ENCODE assay signal across 1 cellular context in the genomic region with DNA sequence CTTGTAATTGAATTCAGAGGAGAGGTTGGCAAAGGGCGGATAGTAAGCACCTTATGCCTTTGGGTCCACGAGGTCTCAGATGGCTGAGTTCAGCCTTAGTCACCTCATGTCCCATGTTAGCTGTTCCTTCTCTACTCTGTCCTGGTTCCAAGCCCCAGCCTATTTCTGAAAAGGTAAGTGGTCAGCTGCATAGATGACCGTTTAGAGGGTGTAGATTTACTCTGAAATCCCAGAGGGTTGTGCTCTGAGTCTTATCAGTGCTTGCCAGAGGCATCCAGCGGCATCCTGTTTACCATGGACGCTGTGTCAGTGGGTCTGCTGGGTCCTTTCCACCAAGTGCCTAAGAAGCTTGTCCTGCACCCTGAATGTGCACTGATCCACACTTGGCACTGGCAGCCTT.
TF ChIP-seq lines count a peak whose summit lies in the region.

No MANE protein-coding gene starts in this region.

TF ChIP-seq in K562, 482 proteins besides CTCF, POLR2A, EP300 and RAD21 (continued from another document and continues in another):
- TF ChIP-seq RBFOX2 (IDR thresholded peaks at IDR 0.05; ENCODE audit: low read depth, low read length) (no peak), CHD4 (IDR thresholded peaks at IDR 0.05; ENCODE audit: insufficient read depth, insufficient replicate concordance, low read depth, low read length, poor library complexity, severe bottlenecking) (no peak), NFE2L1 (tag; IDR thresholded peaks at IDR 0.05; ENCODE audit: borderline replicate concordance, low read depth) (no peak), TAF9B (IDR thresholded peaks at IDR 0.05; ENCODE audit: partially characterized antibody) (no peak), NCOA4 (IDR thresholded peaks at IDR 0.05; ENCODE audit: partially characterized antibody) (no peak), ZNF785 (CRISPR knock-in tag; IDR thresholded peaks at IDR 0.05) (no peak), BRD4 (IDR thresholded peaks at IDR 0.05) (no peak), ZNF212 (CRISPR knock-in tag; IDR thresholded peaks at IDR 0.05) (no peak), NR2F6 (CRISPR knock-in tag; IDR thresholded peaks at IDR 0.05) (no peak), MAFG (tag; conservative IDR thresholded peaks at IDR 0.05) (no peak), MLX (CRISPR knock-in tag; conservative IDR thresholded peaks at IDR 0.05) (no peak), MCM2 (IDR thresholded peaks at IDR 0.05; ENCODE audit: low read depth) (no peak), ESRRA (IDR thresholded peaks at IDR 0.05; ENCODE audit: borderline replicate concordance, low read depth) (no peak), ZNF431 (CRISPR knock-in tag; IDR thresholded peaks at IDR 0.05) (no peak), RBM14 (IDR thresholded peaks at IDR 0.05; ENCODE audit: borderline replicate concordance, insufficient read depth, low read depth, low read length) (no peak), MYNN (IDR thresholded peaks at IDR 0.05) (peak; percentile 67; the same call in 1 of the 2 replicates), MYNN (CRISPR knock-in tag; IDR thresholded peaks at IDR 0.05) (no peak), KLF1 (tag; IDR thresholded peaks at IDR 0.05) (no peak), ARNT (IDR thresholded peaks at IDR 0.05) (no peak), DMBX1 (CRISPR knock-in tag; IDR thresholded peaks at IDR 0.05; ENCODE audit: borderline replicate concordance) (peak; percentile 78; the same call in 1 of the 2 replicates), ZNF445 (CRISPR knock-in tag; IDR thresholded peaks at IDR 0.05; ENCODE audit: low read depth) (no peak), FOXP4 (CRISPR knock-in tag; IDR thresholded peaks at IDR 0.05; ENCODE audit: borderline replicate concordance) (no peak), ZNF24 (IDR thresholded peaks at IDR 0.05) (no peak), ZNF79 (CRISPR knock-in tag; IDR thresholded peaks at IDR 0.05; ENCODE audit: low read depth) (no peak), PTBP1 (IDR thresholded peaks at IDR 0.05; ENCODE audit: low read depth, low read length) (no peak), HDAC3 (IDR thresholded peaks at IDR 0.05; ENCODE audit: borderline replicate concordance, partially characterized antibody) (no peak), UBTF (IDR thresholded peaks at IDR 0.05; ENCODE audit: borderline replicate concordance in 1 of 2, low read depth in 2 of 2, low read length in 2 of 2) (no peak), ZBTB17 (CRISPR knock-in tag; IDR thresholded peaks at IDR 0.05) (no peak), GTF2A2 (tag; IDR thresholded peaks at IDR 0.05) (no peak), KLF13 (tag; IDR thresholded peaks at IDR 0.05; ENCODE audit: borderline replicate concordance, low read depth) (no peak), HEY1 (CRISPR knock-in tag; IDR thresholded peaks at IDR 0.05; ENCODE audit: borderline replicate concordance) (no peak), PHF20 (IDR thresholded peaks at IDR 0.05; ENCODE audit: partially characterized antibody) (no peak), NCOR1 (IDR thresholded peaks at IDR 0.05) (peak; percentile 81), DPF2 (IDR thresholded peaks at IDR 0.05) (peak; percentile 91), ZNF146 (CRISPR knock-in tag; IDR thresholded peaks at IDR 0.05; ENCODE audit: unreplicated experiment) (no peak), ZNF3 (CRISPR knock-in tag; IDR thresholded peaks at IDR 0.05) (no peak), NR2C2 (CRISPR knock-in tag; IDR thresholded peaks at IDR 0.05) (no peak), NR2C2 (tag; IDR thresholded peaks at IDR 0.05) (no peak), RBM17 (IDR thresholded peaks at IDR 0.05; ENCODE audit: borderline replicate concordance, low read depth, low read length) (no peak), ZNF77 (CRISPR knock-in tag; IDR thresholded peaks at IDR 0.05) (no peak), PHB (CRISPR knock-in tag; IDR thresholded peaks at IDR 0.05) (no peak), HNRNPH1 (optimal IDR thresholded peaks at IDR 0.05; ENCODE audit: low read depth, low read length) (no peak), NR3C1 (CRISPR knock-in tag; IDR thresholded peaks at IDR 0.05) (no peak), PCBP2 (IDR thresholded peaks at IDR 0.05; ENCODE audit: low read depth, low read length, poor library complexity, severe bottlenecking) (no peak), ZKSCAN1 (IDR thresholded peaks at IDR 0.05; ENCODE audit: low read depth, low read length) (no peak), ELF1 (tag; IDR thresholded peaks at IDR 0.05) (no peak), GABPB1 (CRISPR knock-in tag; IDR thresholded peaks at IDR 0.05) (no peak), CAMTA2 (CRISPR knock-in tag; conservative IDR thresholded peaks at IDR 0.05) (no peak), POLR3G (IDR thresholded peaks at IDR 0.05; ENCODE audit: extremely low read depth, insufficient read length, insufficient replicate concordance) (no peak), ZBTB1 (CRISPR knock-in tag; IDR thresholded peaks at IDR 0.05; ENCODE audit: borderline replicate concordance, low read depth) (no peak), HNRNPLL (IDR thresholded peaks at IDR 0.05; ENCODE audit: low read depth, low read length, poor library complexity, severe bottlenecking) (no peak), CHD1 (IDR thresholded peaks at IDR 0.05; ENCODE audit: low read length) (no peak)
- TF ChIP-seq, protein P1, sequence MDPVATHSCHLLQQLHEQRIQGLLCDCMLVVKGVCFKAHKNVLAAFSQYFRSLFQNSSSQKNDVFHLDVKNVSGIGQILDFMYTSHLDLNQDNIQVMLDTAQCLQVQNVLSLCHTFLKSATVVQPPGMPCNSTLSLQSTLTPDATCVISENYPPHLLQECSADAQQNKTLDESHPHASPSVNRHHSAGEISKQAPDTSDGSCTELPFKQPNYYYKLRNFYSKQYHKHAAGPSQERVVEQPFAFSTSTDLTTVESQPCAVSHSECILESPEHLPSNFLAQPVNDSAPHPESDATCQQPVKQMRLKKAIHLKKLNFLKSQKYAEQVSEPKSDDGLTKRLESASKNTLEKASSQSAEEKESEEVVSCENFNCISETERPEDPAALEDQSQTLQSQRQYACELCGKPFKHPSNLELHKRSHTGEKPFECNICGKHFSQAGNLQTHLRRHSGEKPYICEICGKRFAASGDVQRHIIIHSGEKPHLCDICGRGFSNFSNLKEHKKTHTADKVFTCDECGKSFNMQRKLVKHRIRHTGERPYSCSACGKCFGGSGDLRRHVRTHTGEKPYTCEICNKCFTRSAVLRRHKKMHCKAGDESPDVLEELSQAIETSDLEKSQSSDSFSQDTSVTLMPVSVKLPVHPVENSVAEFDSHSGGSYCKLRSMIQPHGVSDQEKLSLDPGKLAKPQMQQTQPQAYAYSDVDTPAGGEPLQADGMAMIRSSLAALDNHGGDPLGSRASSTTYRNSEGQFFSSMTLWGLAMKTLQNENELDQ (CRISPR knock-in tag; IDR thresholded peaks at IDR 0.05; ENCODE audit: borderline replicate concordance) = no peak
- TF ChIP-seq, protein P2, sequence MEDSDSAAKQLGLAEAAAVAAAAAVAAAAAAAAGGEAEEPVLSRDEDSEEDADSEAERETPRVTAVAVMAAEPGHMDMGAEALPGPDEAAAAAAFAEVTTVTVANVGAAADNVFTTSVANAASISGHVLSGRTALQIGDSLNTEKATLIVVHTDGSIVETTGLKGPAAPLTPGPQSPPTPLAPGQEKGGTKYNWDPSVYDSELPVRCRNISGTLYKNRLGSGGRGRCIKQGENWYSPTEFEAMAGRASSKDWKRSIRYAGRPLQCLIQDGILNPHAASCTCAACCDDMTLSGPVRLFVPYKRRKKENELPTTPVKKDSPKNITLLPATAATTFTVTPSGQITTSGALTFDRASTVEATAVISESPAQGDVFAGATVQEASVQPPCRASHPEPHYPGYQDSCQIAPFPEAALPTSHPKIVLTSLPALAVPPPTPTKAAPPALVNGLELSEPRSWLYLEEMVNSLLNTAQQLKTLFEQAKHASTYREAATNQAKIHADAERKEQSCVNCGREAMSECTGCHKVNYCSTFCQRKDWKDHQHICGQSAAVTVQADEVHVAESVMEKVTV (CRISPR knock-in tag; IDR thresholded peaks at IDR 0.05) = no peak
- TF ChIP-seq, protein P3, sequence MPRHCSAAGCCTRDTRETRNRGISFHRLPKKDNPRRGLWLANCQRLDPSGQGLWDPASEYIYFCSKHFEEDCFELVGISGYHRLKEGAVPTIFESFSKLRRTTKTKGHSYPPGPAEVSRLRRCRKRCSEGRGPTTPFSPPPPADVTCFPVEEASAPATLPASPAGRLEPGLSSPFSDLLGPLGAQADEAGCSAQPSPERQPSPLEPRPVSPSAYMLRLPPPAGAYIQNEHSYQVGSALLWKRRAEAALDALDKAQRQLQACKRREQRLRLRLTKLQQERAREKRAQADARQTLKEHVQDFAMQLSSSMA (CRISPR knock-in tag; IDR thresholded peaks at IDR 0.05) = no peak
- TF ChIP-seq, protein P4, sequence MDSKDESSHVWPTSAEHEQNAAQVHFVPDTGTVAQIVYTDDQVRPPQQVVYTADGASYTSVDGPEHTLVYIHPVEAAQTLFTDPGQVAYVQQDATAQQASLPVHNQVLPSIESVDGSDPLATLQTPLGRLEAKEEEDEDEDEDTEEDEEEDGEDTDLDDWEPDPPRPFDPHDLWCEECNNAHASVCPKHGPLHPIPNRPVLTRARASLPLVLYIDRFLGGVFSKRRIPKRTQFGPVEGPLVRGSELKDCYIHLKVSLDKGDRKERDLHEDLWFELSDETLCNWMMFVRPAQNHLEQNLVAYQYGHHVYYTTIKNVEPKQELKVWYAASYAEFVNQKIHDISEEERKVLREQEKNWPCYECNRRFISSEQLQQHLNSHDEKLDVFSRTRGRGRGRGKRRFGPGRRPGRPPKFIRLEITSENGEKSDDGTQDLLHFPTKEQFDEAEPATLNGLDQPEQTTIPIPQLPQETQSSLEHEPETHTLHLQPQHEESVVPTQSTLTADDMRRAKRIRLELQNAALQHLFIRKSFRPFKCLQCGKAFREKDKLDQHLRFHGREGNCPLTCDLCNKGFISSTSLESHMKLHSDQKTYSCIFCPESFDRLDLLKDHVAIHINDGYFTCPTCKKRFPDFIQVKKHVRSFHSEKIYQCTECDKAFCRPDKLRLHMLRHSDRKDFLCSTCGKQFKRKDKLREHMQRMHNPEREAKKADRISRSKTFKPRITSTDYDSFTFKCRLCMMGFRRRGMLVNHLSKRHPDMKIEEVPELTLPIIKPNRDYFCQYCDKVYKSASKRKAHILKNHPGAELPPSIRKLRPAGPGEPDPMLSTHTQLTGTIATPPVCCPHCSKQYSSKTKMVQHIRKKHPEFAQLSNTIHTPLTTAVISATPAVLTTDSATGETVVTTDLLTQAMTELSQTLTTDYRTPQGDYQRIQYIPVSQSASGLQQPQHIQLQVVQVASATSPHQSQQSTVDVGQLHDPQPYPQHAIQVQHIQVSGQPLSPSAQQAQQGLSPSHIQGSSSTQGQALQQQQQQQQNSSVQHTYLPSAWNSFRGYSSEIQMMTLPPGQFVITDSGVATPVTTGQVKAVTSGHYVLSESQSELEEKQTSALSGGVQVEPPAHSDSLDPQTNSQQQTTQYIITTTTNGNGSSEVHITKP (IDR thresholded peaks at IDR 0.05; ENCODE audit: partially characterized antibody) = peak; percentile 14
